In genomic region chr16:87818533-87819161, GRCh38 we compare ENCODE assay signal across 1 cellular context.
TF ChIP-seq lines count a peak whose summit lies in the region.

No MANE protein-coding gene starts in this region.

TF ChIP-seq in WTC11, 78 proteins besides CTCF, POLR2A, EP300 and RAD21 (continued from another document):
- no peak for TF ChIP-seq PREB (CRISPR knock-in tag; IDR thresholded peaks at IDR 0.05; ENCODE audit: borderline replicate concordance)
- no peak for TF ChIP-seq ATF3 (CRISPR knock-in tag; conservative IDR thresholded peaks at IDR 0.05)
